In the genomic region with DNA sequence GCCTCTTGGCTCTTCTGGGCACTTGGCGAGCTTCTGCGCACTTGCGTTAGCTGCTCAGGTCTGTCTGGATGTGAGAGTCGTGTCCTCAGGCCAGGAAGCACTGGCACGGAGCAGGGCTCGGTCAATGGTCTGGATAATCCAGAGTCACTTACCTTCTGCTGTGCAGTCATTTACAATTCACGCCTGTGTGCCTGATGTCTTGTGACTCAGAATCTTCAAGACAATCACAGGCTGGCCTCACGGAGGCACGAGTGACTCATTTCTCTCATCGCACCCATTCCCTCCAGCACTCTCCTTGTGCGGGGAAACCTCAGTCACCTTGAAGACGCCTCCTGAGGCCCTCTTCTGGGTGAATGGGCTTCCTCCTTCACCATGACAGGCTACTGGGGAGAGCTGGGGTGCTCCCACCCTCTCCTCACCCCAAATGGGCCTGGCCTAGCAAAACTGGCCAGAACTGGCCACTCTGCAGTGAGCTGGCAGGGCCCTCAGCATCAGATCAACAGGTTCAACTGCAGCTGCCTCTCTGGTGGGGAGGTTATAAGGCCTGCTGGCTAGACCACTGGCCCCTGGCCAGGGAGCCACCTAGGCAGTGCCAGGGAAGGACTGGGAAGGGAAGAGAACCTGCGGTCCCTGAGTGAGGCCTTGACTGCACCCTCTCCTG, we compare ENCODE assay signal across 1 cellular context.
TF ChIP-seq lines count a peak whose summit lies in the region.

No MANE protein-coding gene starts in this region.

TF ChIP-seq in HepG2, 621 proteins besides CTCF, POLR2A, EP300 and RAD21 (continued from another document):
- TF ChIP-seq, protein P1, sequence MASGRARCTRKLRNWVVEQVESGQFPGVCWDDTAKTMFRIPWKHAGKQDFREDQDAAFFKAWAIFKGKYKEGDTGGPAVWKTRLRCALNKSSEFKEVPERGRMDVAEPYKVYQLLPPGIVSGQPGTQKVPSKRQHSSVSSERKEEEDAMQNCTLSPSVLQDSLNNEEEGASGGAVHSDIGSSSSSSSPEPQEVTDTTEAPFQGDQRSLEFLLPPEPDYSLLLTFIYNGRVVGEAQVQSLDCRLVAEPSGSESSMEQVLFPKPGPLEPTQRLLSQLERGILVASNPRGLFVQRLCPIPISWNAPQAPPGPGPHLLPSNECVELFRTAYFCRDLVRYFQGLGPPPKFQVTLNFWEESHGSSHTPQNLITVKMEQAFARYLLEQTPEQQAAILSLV (CRISPR knock-in tag; IDR thresholded peaks at IDR 0.05; ENCODE audit: borderline replicate concordance): no peak
- no peak for TF ChIP-seq SP1 (IDR thresholded peaks at IDR 0.05)
- TF ChIP-seq SP1 (CRISPR knock-in tag; IDR thresholded peaks at IDR 0.05): 0 out of 2 replicates have a peak, but pooled peaks have one; percentile 11
- no peak for TF ChIP-seq KLF6 (CRISPR knock-in tag; IDR thresholded peaks at IDR 0.05)
- TF ChIP-seq POLR2AphosphoS2 (IDR thresholded peaks at IDR 0.05; ENCODE audit: low read depth, low read length): no peak
- TF ChIP-seq ZNF260 (CRISPR knock-in tag; IDR thresholded peaks at IDR 0.05; ENCODE audit: borderline replicate concordance, low read depth): no peak
- TF ChIP-seq HOXA5 (CRISPR knock-in tag; IDR thresholded peaks at IDR 0.05): 0 out of 2 replicates have a peak, but pooled peaks have one; percentile 29
- TF ChIP-seq NR2F6 (IDR thresholded peaks at IDR 0.05): no peak
- no peak for TF ChIP-seq NR2F6 (CRISPR knock-in tag; IDR thresholded peaks at IDR 0.05)
- TF ChIP-seq ZNF263 (CRISPR knock-in tag; IDR thresholded peaks at IDR 0.05): 0 out of 2 replicates have a peak, but pooled peaks have one; percentile 7
- TF ChIP-seq, protein P2, sequence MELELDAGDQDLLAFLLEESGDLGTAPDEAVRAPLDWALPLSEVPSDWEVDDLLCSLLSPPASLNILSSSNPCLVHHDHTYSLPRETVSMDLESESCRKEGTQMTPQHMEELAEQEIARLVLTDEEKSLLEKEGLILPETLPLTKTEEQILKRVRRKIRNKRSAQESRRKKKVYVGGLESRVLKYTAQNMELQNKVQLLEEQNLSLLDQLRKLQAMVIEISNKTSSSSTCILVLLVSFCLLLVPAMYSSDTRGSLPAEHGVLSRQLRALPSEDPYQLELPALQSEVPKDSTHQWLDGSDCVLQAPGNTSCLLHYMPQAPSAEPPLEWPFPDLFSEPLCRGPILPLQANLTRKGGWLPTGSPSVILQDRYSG (CRISPR knock-in tag; IDR thresholded peaks at IDR 0.05): no peak
- no peak for TF ChIP-seq TEAD3 (CRISPR knock-in tag; optimal IDR thresholded peaks at IDR 0.05; ENCODE audit: borderline replicate concordance)
- no peak for TF ChIP-seq BCL3 (CRISPR knock-in tag; IDR thresholded peaks at IDR 0.05)
- TF ChIP-seq ZNF660 (CRISPR knock-in tag; IDR thresholded peaks at IDR 0.05; ENCODE audit: borderline replicate concordance, low read depth): no peak
- TF ChIP-seq TBL1XR1 (IDR thresholded peaks at IDR 0.05; ENCODE audit: borderline replicate concordance, low read length, partially characterized antibody): no peak
- no peak for TF ChIP-seq CC2D1A (CRISPR knock-in tag; IDR thresholded peaks at IDR 0.05)
- 0 out of 2 replicates have a peak, but pooled peaks have one; percentile 31 for TF ChIP-seq ZXDC (CRISPR knock-in tag; IDR thresholded peaks at IDR 0.05)
- TF ChIP-seq ZNF746 (CRISPR knock-in tag; IDR thresholded peaks at IDR 0.05): no peak
- TF ChIP-seq, protein P3, sequence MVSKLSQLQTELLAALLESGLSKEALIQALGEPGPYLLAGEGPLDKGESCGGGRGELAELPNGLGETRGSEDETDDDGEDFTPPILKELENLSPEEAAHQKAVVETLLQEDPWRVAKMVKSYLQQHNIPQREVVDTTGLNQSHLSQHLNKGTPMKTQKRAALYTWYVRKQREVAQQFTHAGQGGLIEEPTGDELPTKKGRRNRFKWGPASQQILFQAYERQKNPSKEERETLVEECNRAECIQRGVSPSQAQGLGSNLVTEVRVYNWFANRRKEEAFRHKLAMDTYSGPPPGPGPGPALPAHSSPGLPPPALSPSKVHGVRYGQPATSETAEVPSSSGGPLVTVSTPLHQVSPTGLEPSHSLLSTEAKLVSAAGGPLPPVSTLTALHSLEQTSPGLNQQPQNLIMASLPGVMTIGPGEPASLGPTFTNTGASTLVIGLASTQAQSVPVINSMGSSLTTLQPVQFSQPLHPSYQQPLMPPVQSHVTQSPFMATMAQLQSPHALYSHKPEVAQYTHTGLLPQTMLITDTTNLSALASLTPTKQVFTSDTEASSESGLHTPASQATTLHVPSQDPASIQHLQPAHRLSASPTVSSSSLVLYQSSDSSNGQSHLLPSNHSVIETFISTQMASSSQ (IDR thresholded peaks at IDR 0.05; ENCODE audit: low read depth): no peak
- TF ChIP-seq, protein P3 (CRISPR knock-in tag; IDR thresholded peaks at IDR 0.05; ENCODE audit: borderline replicate concordance): no peak
- no peak for TF ChIP-seq ATF7-NPFF (CRISPR knock-in tag; IDR thresholded peaks at IDR 0.05; ENCODE audit: low read depth)
- TF ChIP-seq ZNF619 (CRISPR knock-in tag; IDR thresholded peaks at IDR 0.05): no peak
